8 cellular contexts compared by ENCODE assay signal in the genomic region with DNA sequence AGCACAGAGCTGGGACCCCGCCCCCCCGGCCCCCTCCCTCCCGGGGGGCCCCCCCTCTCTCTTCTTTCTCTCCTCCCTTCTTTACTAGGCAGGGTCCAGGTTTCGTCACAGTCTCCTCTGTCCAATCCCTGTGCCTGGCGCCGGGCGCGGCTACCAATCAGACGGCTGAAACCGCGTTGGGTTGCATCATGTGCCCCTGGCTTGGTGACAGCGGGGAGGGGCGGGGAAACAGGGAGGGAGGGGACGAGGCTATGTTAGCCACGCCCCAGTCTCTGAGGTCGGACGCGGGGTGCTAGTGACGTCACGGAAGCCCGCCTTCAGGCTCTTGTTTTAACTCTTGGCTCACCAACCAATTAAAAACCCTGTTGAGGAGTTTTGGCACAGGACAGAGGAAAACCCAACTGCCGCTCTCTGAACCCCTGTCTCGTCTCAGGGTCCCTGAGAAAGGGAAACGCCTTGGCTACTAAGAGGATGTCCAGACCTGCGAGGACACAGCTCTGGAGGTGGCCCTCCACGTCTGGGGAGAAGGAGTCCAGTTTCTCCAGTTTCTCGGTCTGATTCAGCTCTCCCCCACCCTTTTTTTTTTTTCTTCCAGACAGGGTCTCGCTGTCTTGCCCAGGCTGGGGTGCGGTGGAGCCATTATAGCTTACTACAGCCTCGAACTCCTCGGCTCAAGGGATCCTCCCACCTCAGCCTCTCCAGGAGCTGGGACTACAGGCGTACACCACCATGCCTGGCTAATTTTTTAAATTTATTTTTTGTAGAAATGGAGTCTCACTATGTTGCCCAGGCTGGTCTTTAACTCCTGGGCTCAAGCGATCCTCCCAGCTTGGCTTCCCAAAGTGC. TPM values are rescaled to one million over a fixed set of nuclear protein-coding genes. Genes with fewer than 3 reads are reported as not detected.
DNase-seq lines count a peak whose midpoint lies in the region; ATAC-seq and TF ChIP-seq lines count a peak whose summit lies in the region.

No MANE protein-coding gene starts in this region.

- H3K9ac ChIP-seq in trophoblast cell (ENCODE audit: low read length): no peak overlapping the region

- H3K9me3 ChIP-seq in heart right ventricle: no peaks in the 10 kb centered on the region
- H3K9me3 ChIP-seq in trophoblast cell (ENCODE audit: insufficient read depth, low read depth, low read length): peaks cover 3% of the 10 kb centered on the region
- no peaks in the 10 kb centered on the region for H3K9me3 ChIP-seq in tibial nerve

- H3K23ac ChIP-seq in trophoblast cell (ENCODE audit: low read length): no peak overlapping the region

- TF ChIP-seq CTCF in GM12875 (IDR thresholded peaks at IDR 0.05; ENCODE audit: borderline replicate concordance, insufficient read depth, low read depth, low read length): no peak
- TF ChIP-seq CTCF in heart right ventricle (IDR thresholded peaks at IDR 0.05): peak in 1 of 9 donors; percentile 1
- TF ChIP-seq CTCF in tibial nerve (IDR thresholded peaks at IDR 0.05): no peak

- H2BK5ac ChIP-seq in trophoblast cell (ENCODE audit: low read depth, low read length, poor library complexity): peak overlapping the region; percentile 98

- H3K27me3 ChIP-seq in heart right ventricle: peaks cover 0 to 56% (median 0%) of the 10 kb centered on the region in 7 donors
- peaks cover 14% of the 10 kb centered on the region for H3K27me3 ChIP-seq in trophoblast cell (ENCODE audit: insufficient read depth, low read length)
- no peaks in the 10 kb centered on the region for H3K27me3 ChIP-seq in tibial nerve

- peak overlapping the region; percentile 69 for H4K8ac ChIP-seq in trophoblast cell (ENCODE audit: low read depth, low read length)

- DNase-seq in NCI-H146 treated with DMSO at 0.1 percent for 48 hours (lab: John Stamatoyannopoulos, UW; ENCODE audit: unreplicated experiment): peak; percentile 98
- DNase-seq in amniotic stem cell (lab: John Stamatoyannopoulos, UW): peak; percentile 98
- DNase-seq in heart right ventricle: peak; percentile 100
- DNase-seq in trophoblast cell: peak; percentile 98 to 99
- DNase-seq in tibial nerve (ENCODE audit: low spot score in 2 of 2): peak; percentile 100

- H3K4me3 ChIP-seq in GM12875 (ENCODE audit: low read depth, low read length) (peak overlapping the region; percentile 73), heart right ventricle (peak overlapping the region; percentile 72 to 99 (median 94)), trophoblast cell (ENCODE audit: low read depth, low read length) (peak overlapping the region; percentile 85), tibial nerve (peak overlapping the region; percentile 57 to 98 (median 72))

- H4K91ac ChIP-seq in trophoblast cell (ENCODE audit: low read depth, low read length): peak overlapping the region; percentile 88

- TF ChIP-seq POLR2A in tibial nerve (IDR thresholded peaks at IDR 0.05): no peak

- H3K79me2 ChIP-seq in trophoblast cell (ENCODE audit: control insufficient read depth, insufficient read depth, low read length, poor library complexity): peaks cover 9% of the 10 kb centered on the region

- H3K27ac Mint-ChIP-seq in T-helper 1 cell treated with Interleukin-12 subunit alpha and Interleukin-12 subunit beta and Interleukin-4 antibody, amounts not matched to agents 30 μg/mL and 1 μg/mL, for 36 hours: peak overlapping the region; percentile 88

- H3K4me1 Mint-ChIP-seq in T-helper 1 cell treated with Interleukin-12 subunit alpha and Interleukin-12 subunit beta and Interleukin-4 antibody, amounts not matched to agents 30 μg/mL and 1 μg/mL, for 36 hours (ENCODE audit: low read depth): peaks cover 38% of the 10 kb centered on the region

- peak; percentile 45 to 84 for TF ChIP-seq EP300 in tibial nerve (IDR thresholded peaks at IDR 0.05)

- peak overlapping the region; percentile 69 for H2BK12ac ChIP-seq in trophoblast cell (ENCODE audit: low read length)

- H3K4me2 ChIP-seq in trophoblast cell (ENCODE audit: low read length): peak overlapping the region; percentile 93

- WGBS in heart right ventricle, 2 donors: 1 to 3% methylated on average over 32 to 33 of the region's 33 CpGs
- no CpG with 5 or more reads among the region's 33 CpGs for WGBS in trophoblast cell (ENCODE audit: extremely low coverage, insufficient coverage, insufficient read length)
- WGBS in tibial nerve, 2 donors: 1 to 3% methylated on average over 30 to 31 of the region's 33 CpGs

- no peak overlapping the region for H3K18ac ChIP-seq in trophoblast cell (ENCODE audit: low read length)

- peak overlapping the region; percentile 70 to 98 (median 96) for H3K27ac ChIP-seq in heart right ventricle
- H3K27ac ChIP-seq in trophoblast cell (ENCODE audit: low read depth, low read length): peak overlapping the region; percentile 96
- peak overlapping the region; percentile 84 to 97 (median 94) for H3K27ac ChIP-seq in tibial nerve

- H3K79me1 ChIP-seq in trophoblast cell (ENCODE audit: low read length): peaks cover 32% of the 10 kb centered on the region

- peaks cover 3% of the 10 kb centered on the region for H3K36me3 Mint-ChIP-seq in T-helper 1 cell treated with Interleukin-12 subunit alpha and Interleukin-12 subunit beta and Interleukin-4 antibody, amounts not matched to agents 30 μg/mL and 1 μg/mL, for 36 hours (ENCODE audit: low read depth)

- H2BK120ac ChIP-seq in trophoblast cell (ENCODE audit: insufficient read depth, low read length, poor library complexity): peak overlapping the region; percentile 48

- peak overlapping the region; percentile 68 for H4K12ac ChIP-seq in trophoblast cell (ENCODE audit: low read depth, low read length)

- H3K14ac ChIP-seq in trophoblast cell (ENCODE audit: low read length): peak overlapping the region; percentile 41

- no peaks in the 10 kb centered on the region for H3K9me3 Mint-ChIP-seq in T-helper 1 cell treated with Interleukin-12 subunit alpha and Interleukin-12 subunit beta and Interleukin-4 antibody, amounts not matched to agents 30 μg/mL and 1 μg/mL, for 36 hours

- H3K4me1 ChIP-seq in heart right ventricle (peaks cover 34 to 84% (median 73%) of the 10 kb centered on the region in 9 donors), trophoblast cell (ENCODE audit: control insufficient read depth in 1 of 2, insufficient read depth in 2 of 2, low read length in 2 of 2) (peaks cover 37 to 45% of the 10 kb centered on the region in 2 experiments), tibial nerve (peaks cover 4 to 86% (median 60%) of the 10 kb centered on the region in 4 donors)

- peak overlapping the region; percentile 92 for H3K4me3 Mint-ChIP-seq in T-helper 1 cell treated with Interleukin-12 subunit alpha and Interleukin-12 subunit beta and Interleukin-4 antibody, amounts not matched to agents 30 μg/mL and 1 μg/mL, for 36 hours

- ATAC-seq in HG02870 (IDR thresholded peaks at IDR 0.05; ENCODE audit: unreplicated experiment) (peak; percentile 71), heart right ventricle (peak; percentile 72 to 89 (median 74))

- H3K27me3 Mint-ChIP-seq in T-helper 1 cell treated with Interleukin-12 subunit alpha and Interleukin-12 subunit beta and Interleukin-4 antibody, amounts not matched to agents 30 μg/mL and 1 μg/mL, for 36 hours (ENCODE audit: low read depth): peaks cover 42% of the 10 kb centered on the region

- H2AK5ac ChIP-seq in trophoblast cell (ENCODE audit: low read length): no peak overlapping the region

- peak overlapping the region; percentile 67 for H2AFZ ChIP-seq in trophoblast cell (ENCODE audit: insufficient read depth, low read length, poor library complexity)

- no peak overlapping the region for H3K4ac ChIP-seq in trophoblast cell (ENCODE audit: low read depth, low read length)

- intact Hi-C loops in heart right ventricle (cut with DNase I): loop anchor here in 6 of 10 donors (5.0 kb wide), 4 partner anchors 60 to 255 kb away; partner anchors contain the start of genes PSMC3IP (in 3 of the 6), RETREG3 (in 3 of the 6), TUBG1 (in 3 of the 6) and CAVIN1 (in 1 of the 6)

- H3K36me3 ChIP-seq in heart right ventricle (peaks cover 0 to 18% (median 13%) of the 10 kb centered on the region in 9 donors), trophoblast cell (ENCODE audit: control insufficient read depth in 1 of 2, insufficient read depth in 2 of 2, low read length in 2 of 2) (peaks cover 8 to 9% of the 10 kb centered on the region in 2 experiments), tibial nerve (peaks cover 0 to 16% (median 0%) of the 10 kb centered on the region in 3 donors)

RNA-seq across cellular contexts. Expression of gene PLEKHH3, which starts 0.4 kb away (rescaled TPM):
- total RNA-seq in heart right ventricle (10 to 100 TPM; 12.8 to 34.8 (median 22.0) TPM), tibial nerve (10 to 100 TPM; 32.4 to 57.7 (median 46.1) TPM)
- polyA plus RNA-seq in heart right ventricle: 10 to 100 TPM; 23.6 to 42.1 TPM
- polyA plus RNA-seq in trophoblast cell (2013): 8.0 and 8.7 TPM in 2 replicates

RNA-seq across cellular contexts. Expression of gene CCR10, which starts 4.4 kb away (rescaled TPM):
- total RNA-seq in heart right ventricle (1 to 10 TPM; 1.0 to 4.8 (median 1.7) TPM), tibial nerve (10 to 100 TPM in 1 of 4 donors, 1 to 10 TPM in 3; 3.7 to 11.1 (median 7.1) TPM)
- 1 to 10 TPM; 1.5 to 3.8 TPM for polyA plus RNA-seq in heart right ventricle
- 0.14 and 0.25 TPM in 2 replicates for polyA plus RNA-seq in trophoblast cell (2013)

RNA-seq across cellular contexts. Expression of gene CNTNAP1, which starts 5.1 kb away (rescaled TPM):
- total RNA-seq in heart right ventricle (10 to 100 TPM in 2 of 10 donors, 1 to 10 TPM in 8; 2.2 to 28.3 (median 3.5) TPM), tibial nerve (10 to 100 TPM in 2 of 4 donors, 1 to 10 TPM in 2; 6.3 to 21.0 (median 12.6) TPM)
- 1 to 10 TPM; 2.3 to 9.6 TPM for polyA plus RNA-seq in heart right ventricle
- 0.44 and 0.45 TPM in 2 replicates for polyA plus RNA-seq in trophoblast cell (2013)

RNA-seq across cellular contexts. Expression of gene TUBG2, which starts 18.2 kb away (rescaled TPM):
- total RNA-seq in heart right ventricle (10 to 100 TPM; 10.6 to 20.4 (median 14.7) TPM), tibial nerve (10 to 100 TPM; 48.2 to 92.4 (median 77.6) TPM)
- 10 to 100 TPM in 1 of 2 donors, 1 to 10 TPM in 1; 9.8 to 21.3 TPM for polyA plus RNA-seq in heart right ventricle
- 13.2 and 14.1 TPM in 2 replicates for polyA plus RNA-seq in trophoblast cell (2013)

Comparison
In these comparisons a context has a peak if more than half of its experiments do, and no peak if none do; other contexts are left out.
1. Peak in every context shown above with its lines: DNase-seq, ATAC-seq, H3K4me3 ChIP-seq and H3K27ac ChIP-seq.